In genomic region chr9:131738838-131739191, GRCh38 we compare ENCODE assay signal across 7 cellular contexts. TPM values are rescaled to one million over a fixed set of nuclear protein-coding genes. Genes with fewer than 3 reads are reported as not detected.
DNase-seq lines count a peak whose midpoint lies in the region; ATAC-seq and TF ChIP-seq lines count a peak whose summit lies in the region.

No MANE protein-coding gene starts in this region.

- H3K9me3 Mint-ChIP-seq in neural crest cell, result no peaks in the 10 kb centered on the region

- peaks cover 10% of the 10 kb centered on the region for H3K4me1 ChIP-seq in NT2/D1 (ENCODE audit: insufficient read depth, insufficient read length)
- peaks cover 55% of the 10 kb centered on the region for H3K4me1 ChIP-seq in effector memory CD4-positive, alpha-beta T cell (ENCODE audit: control insufficient read depth, insufficient read depth, low read length, poor library complexity, severe bottlenecking)

- peaks cover 44% of the 10 kb centered on the region for H3K4me1 Mint-ChIP-seq in neural crest cell

- H3K9me3 ChIP-seq in NT2/D1 (ENCODE audit: insufficient read depth, low read length), result peaks cover 36% of the 10 kb centered on the region; the same call in 1 of the 2 replicates
- no peaks in the 10 kb centered on the region for H3K9me3 ChIP-seq in effector memory CD4-positive, alpha-beta T cell (ENCODE audit: control insufficient read depth, low read length)

- peak overlapping the region; percentile 69 for H3K4me3 ChIP-seq in NT2/D1 (ENCODE audit: insufficient read length, low read depth)
- H3K4me3 ChIP-seq in effector memory CD4-positive, alpha-beta T cell (ENCODE audit: insufficient read depth, low read depth, low read length, poor library complexity, severe bottlenecking), result peak overlapping the region; percentile 55

- peak overlapping the region; percentile 86 for H3K9ac ChIP-seq in NT2/D1 (ENCODE audit: insufficient read length, low read depth)

- TF ChIP-seq CTCF in neural crest cell (conservative IDR thresholded peaks at IDR 0.05), result no peak

- H3K27me3 Mint-ChIP-seq in neural crest cell (ENCODE audit: low read depth), result no peaks in the 10 kb centered on the region

- no peaks in the 10 kb centered on the region for H3K27me3 ChIP-seq in NT2/D1 (ENCODE audit: insufficient read depth, insufficient read length)
- no peaks in the 10 kb centered on the region for H3K27me3 ChIP-seq in effector memory CD4-positive, alpha-beta T cell (replicated peaks; ENCODE audit: control insufficient read depth, insufficient read depth, low read length, poor library complexity, severe bottlenecking)

- DNase-seq in NT2/D1 (ENCODE audit: low read depth, low spot score) (no peak), neural crest cell (ENCODE audit: low read depth, low spot score) (peak; percentile 8), glomerular visceral epithelial cell (ENCODE audit: extremely low spot score) (no peak), NOMO-1 (lab: John Stamatoyannopoulos, UW; ENCODE audit: unreplicated experiment in 2 of 2) (no peak), midbrain (lab: John Stamatoyannopoulos, UW) (no peak)
- DNase-seq in effector memory CD4-positive, alpha-beta T cell, result no peak

- peak; percentile 6 for ATAC-seq in GM18498 (IDR thresholded peaks at IDR 0.05; ENCODE audit: unreplicated experiment)

- peaks cover 3% of the 10 kb centered on the region for H3K36me3 Mint-ChIP-seq in neural crest cell (ENCODE audit: low read depth)

- peak overlapping the region; percentile 66 for H3K27ac ChIP-seq in effector memory CD4-positive, alpha-beta T cell (ENCODE audit: insufficient read depth, low read length, poor library complexity, severe bottlenecking)

- peak overlapping the region; percentile 92 for H3K4me3 Mint-ChIP-seq in neural crest cell

- H3K27ac Mint-ChIP-seq in neural crest cell (ENCODE audit: unreplicated experiment), result peak overlapping the region; percentile 36

- H3K36me3 ChIP-seq in NT2/D1 (ENCODE audit: insufficient read depth, insufficient read length, low read length), result peaks cover 16% of the 10 kb centered on the region
- no peaks in the 10 kb centered on the region for H3K36me3 ChIP-seq in effector memory CD4-positive, alpha-beta T cell (ENCODE audit: control insufficient read depth, insufficient read depth, low read length)

RNA-seq across cellular contexts. Expression of gene RAPGEF1, which starts 1.1 kb away (rescaled TPM):
- 66.2 and 68.1 TPM in 2 replicates for total RNA-seq in neural crest cell
